ENCODE assay signal across 7 cellular contexts in genomic region chr9:30048396-30048795, GRCh38.
"Had no signal": no experiment of that assay in that cellular context is flagged by ENCODE, and none has a peak within 500 bp of the region (broad histone marks: within the 10 kb centered on the region; RNA-seq: fewer than 3 reads in every experiment).

No MANE protein-coding gene starts in this region.

- H3K4me3 Mint-ChIP-seq: GM23338, H9 had no signal

- H3K27ac Mint-ChIP-seq: GM23338 had no signal

- H2AFZ ChIP-seq: GM23338 had no signal

- ATAC-seq: GM23338, K562 had no signal

- FAIRE-seq: H1, H54, HTR-8/SVneo, K562 had no signal

- H3K4me2 ChIP-seq: GM23338 had no signal

- H3K4me3 ChIP-seq: GM23338, K562 had no signal

- H3K4me1 Mint-ChIP-seq: GM23338, H9 had no signal

- DNase-seq: H9, HCEC 1CT had no signal

- H3K9me3 Mint-ChIP-seq: GM23338, H9 had no signal
